Comparison of ENCODE assay signal across 21 cellular contexts in genomic region chr3:114953215-114953799, GRCh38.
DNase-seq lines count a peak whose midpoint lies in the region; ATAC-seq, FAIRE-seq and TF ChIP-seq lines count a peak whose summit lies in the region.
"Had no signal": no experiment of that assay in that cellular context is flagged by ENCODE, and none has a peak within 500 bp of the region (broad histone marks: within the 10 kb centered on the region; RNA-seq: fewer than 3 reads in every experiment).

No MANE protein-coding gene starts in this region.

- H3K27me3 ChIP-seq in adipocyte (replicated peaks; ENCODE audit: control insufficient read depth, insufficient read depth, low read length) (no peaks in the 10 kb centered on the region), ovary (no peaks in the 10 kb centered on the region)

- H3K36me3 Mint-ChIP-seq in activated naive CD8-positive, alpha-beta T cell, result peaks cover 44% of the 10 kb centered on the region
- peaks cover 40% of the 10 kb centered on the region for H3K36me3 Mint-ChIP-seq in activated naive CD8-positive, alpha-beta T cell treated with anti-CD3 and anti-CD28 coated beads, Interleukin-2, amount 50 U/mL, for 24 hours (ENCODE audit: low read depth)

- intact Hi-C loops in ovary (cut with DNase I), result no loop called here

- H3K9me3 ChIP-seq in adipocyte (ENCODE audit: control insufficient read depth, low read length) (peaks cover 38% of the 10 kb centered on the region), ovary (no peaks in the 10 kb centered on the region)

- no peak for TF ChIP-seq EP300 in ovary (IDR thresholded peaks at IDR 0.05)

- TF ChIP-seq POLR2A in ovary (IDR thresholded peaks at IDR 0.05), result no peak

- no peaks in the 10 kb centered on the region for H3K27me3 Mint-ChIP-seq in activated naive CD8-positive, alpha-beta T cell
- no peaks in the 10 kb centered on the region for H3K27me3 Mint-ChIP-seq in activated naive CD8-positive, alpha-beta T cell treated with anti-CD3 and anti-CD28 coated beads, Interleukin-2, amount 50 U/mL, for 24 hours
- H3K27me3 Mint-ChIP-seq: CD4-positive, alpha-beta T cell had no signal

- peak overlapping the region; percentile 8 for H3K4me3 ChIP-seq in adipocyte (ENCODE audit: low read length)
- H3K4me3 ChIP-seq in ovary, result no peak overlapping the region
- H3K4me3 ChIP-seq: GM23338 had no signal

- FAIRE-seq in frontal cortex (lab: Jason Lieb, UNC), result peak; percentile 83
- FAIRE-seq: D721Med, GM12892, GM18507, H54, HTR-8/SVneo had no signal

- no peaks in the 10 kb centered on the region for H3K4me1 ChIP-seq in adipocyte (ENCODE audit: control insufficient read depth, insufficient read depth, low read length)
- H3K4me1 ChIP-seq in ovary (ENCODE audit: insufficient read depth), result no peaks in the 10 kb centered on the region
- H3K4me1 ChIP-seq: Caco-2 had no signal

- DNase-seq in activated naive CD8-positive, alpha-beta T cell treated with anti-CD3 and anti-CD28 coated beads, Interleukin-2, amount 50 U/mL, for 24 hours, result no peak
- DNase-seq in adipocyte (ENCODE audit: low read depth) (no peak), frontal cortex (ENCODE audit: low spot score in 2 of 2) (no peak), T-helper 1 cell (no peak), ovary (no peak), AG08395 (ENCODE audit: low spot score) (no peak)
- DNase-seq: Caco-2; CD4-positive, alpha-beta T cell; GDM1; IMR-90; KBM-7 had no signal

- no peak overlapping the region for H3K27ac ChIP-seq in ovary
- H3K27ac ChIP-seq: 22Rv1, C4-2B had no signal

- no peak overlapping the region for H3K4me3 Mint-ChIP-seq in activated naive CD8-positive, alpha-beta T cell
- no peak overlapping the region for H3K4me3 Mint-ChIP-seq in activated naive CD8-positive, alpha-beta T cell treated with anti-CD3 and anti-CD28 coated beads, Interleukin-2, amount 50 U/mL, for 24 hours
- H3K4me3 Mint-ChIP-seq: CD4-positive, alpha-beta T cell; GM23338 had no signal

- peak overlapping the region; percentile 31 for H3K27ac Mint-ChIP-seq in activated naive CD8-positive, alpha-beta T cell
- H3K27ac Mint-ChIP-seq in activated naive CD8-positive, alpha-beta T cell treated with anti-CD3 and anti-CD28 coated beads, Interleukin-2, amount 50 U/mL, for 24 hours, result no peak overlapping the region
- H3K27ac Mint-ChIP-seq: CD4-positive, alpha-beta T cell; GM23338 had no signal

- 64 to 66% (median 65%) methylated on average over 3 of the region's 3 CpGs for WGBS in ovary, 3 donors

- no peak for TF ChIP-seq CTCF in ovary (IDR thresholded peaks at IDR 0.05)

- H3K9me3 Mint-ChIP-seq in activated naive CD8-positive, alpha-beta T cell (ENCODE audit: low read depth), result peaks cover 12% of the 10 kb centered on the region
- H3K9me3 Mint-ChIP-seq in activated naive CD8-positive, alpha-beta T cell treated with anti-CD3 and anti-CD28 coated beads, Interleukin-2, amount 50 U/mL, for 24 hours, result peaks cover 24% of the 10 kb centered on the region

- no peak for ATAC-seq in activated naive CD8-positive, alpha-beta T cell treated with anti-CD3 and anti-CD28 coated beads, Interleukin-2, amount 50 U/mL, for 24 hours
- ATAC-seq: GM23338, HCT116 had no signal

- H3K9ac ChIP-seq in adipocyte (ENCODE audit: low read length), result no peak overlapping the region

- peaks cover 1% of the 10 kb centered on the region for H3K4me1 Mint-ChIP-seq in activated naive CD8-positive, alpha-beta T cell (ENCODE audit: low read depth)
- no peaks in the 10 kb centered on the region for H3K4me1 Mint-ChIP-seq in activated naive CD8-positive, alpha-beta T cell treated with anti-CD3 and anti-CD28 coated beads, Interleukin-2, amount 50 U/mL, for 24 hours

- peaks cover 8% of the 10 kb centered on the region for H3K36me3 ChIP-seq in adipocyte (ENCODE audit: control insufficient read depth, insufficient read depth, low read length, severe bottlenecking)
- H3K36me3 ChIP-seq in ovary, result no peaks in the 10 kb centered on the region
